ENCODE assay signal across 8 cellular contexts in the genomic region with DNA sequence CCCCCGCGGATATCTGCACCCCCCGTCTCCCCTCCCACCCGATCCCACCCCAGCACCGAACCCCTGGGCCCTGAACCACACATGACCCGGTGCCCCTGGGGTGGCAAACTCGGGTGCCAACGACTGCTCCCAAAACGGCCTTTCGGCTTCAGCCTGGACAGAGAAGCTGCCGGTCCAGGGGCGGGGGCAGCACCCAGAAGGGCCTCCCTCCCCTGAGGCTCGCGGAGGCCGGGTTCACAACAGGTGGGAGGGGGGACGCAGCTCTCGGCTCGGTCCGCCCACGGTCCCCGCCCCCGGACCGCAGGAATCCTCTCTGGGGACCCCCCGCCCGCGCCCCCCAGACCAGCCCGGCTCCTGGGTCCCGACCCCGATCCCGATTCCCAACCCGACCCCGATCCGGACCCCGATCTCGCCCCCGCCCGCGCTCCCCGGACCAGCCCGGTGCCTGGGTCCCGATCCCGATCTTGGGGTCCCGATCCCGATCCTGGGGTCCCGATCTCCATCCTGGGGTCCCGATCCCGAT. TPM values are rescaled to one million over a fixed set of nuclear protein-coding genes. Genes with fewer than 3 reads are reported as not detected.
DNase-seq lines count a peak whose midpoint lies in the region; ATAC-seq and TF ChIP-seq lines count a peak whose summit lies in the region.

No MANE protein-coding gene starts in this region.

- H3K27me3 ChIP-seq in A673 (replicated peaks; ENCODE audit: insufficient read depth, low read depth, low read length, poor library complexity): no peaks in the 10 kb centered on the region
- H3K27me3 ChIP-seq in Karpas-422 (ENCODE audit: low read length): no peaks in the 10 kb centered on the region
- peaks cover 0 to 5% of the 10 kb centered on the region in 2 donors for H3K27me3 ChIP-seq in muscle layer of colon (ENCODE audit: control insufficient read depth in 1 of 2, insufficient read depth in 2 of 2, low read length in 2 of 2)

- CTCF ChIA-PET in A673 (lab: Charles Lee): no interaction called here

- H3K9me2 ChIP-seq in Karpas-422 (replicated peaks; ENCODE audit: insufficient read depth, low read length): no peaks in the 10 kb centered on the region

- ATAC-seq in HG03108 (IDR thresholded peaks at IDR 0.05; ENCODE audit: unreplicated experiment) (no peak), HG03432 (IDR thresholded peaks at IDR 0.05; ENCODE audit: unreplicated experiment) (no peak)

- H3K4me2 ChIP-seq in Karpas-422 (ENCODE audit: low read depth, low read length, poor library complexity, severe bottlenecking): peak overlapping the region; percentile 83

- H3K9ac ChIP-seq in Karpas-422 (ENCODE audit: low read length) (peak overlapping the region; percentile 96), muscle layer of colon (ENCODE audit: low read length) (no peak overlapping the region)

- H3K4me3 ChIP-seq in A673 (ENCODE audit: low read depth, low read length, poor library complexity, severe bottlenecking) (peak overlapping the region; percentile 87), Karpas-422 (ENCODE audit: low read length) (peak overlapping the region; percentile 88), choroid plexus epithelial cell (ENCODE audit: low read depth, low read length) (peak overlapping the region; percentile 73), muscle layer of colon (ENCODE audit: low read depth in 1 of 2, low read length in 2 of 2) (peak overlapping the region; percentile 38 to 48)

- H3K4me1 ChIP-seq in A673 (ENCODE audit: insufficient read depth, low read length, poor library complexity, severe bottlenecking) (peaks cover 26% of the 10 kb centered on the region), Karpas-422 (ENCODE audit: low read length) (peaks cover 49% of the 10 kb centered on the region), muscle layer of colon (ENCODE audit: insufficient read depth, low read length) (peaks cover 22% of the 10 kb centered on the region)

- TF ChIP-seq CTCF in A673 (conservative IDR thresholded peaks at IDR 0.05; ENCODE audit: low read depth, low read length) (no peak), choroid plexus epithelial cell (conservative IDR thresholded peaks at IDR 0.05; ENCODE audit: low read depth, low read length) (no peak)

- peaks cover 60% of the 10 kb centered on the region for H3K79me2 ChIP-seq in Karpas-422 (ENCODE audit: low read length)

- H3K27ac ChIP-seq in A673 (ENCODE audit: low read depth, low read length, poor library complexity, severe bottlenecking) (no peak overlapping the region), Karpas-422 (ENCODE audit: low read length) (peak overlapping the region; percentile 85), muscle layer of colon (ENCODE audit: low read depth, low read length) (no peak overlapping the region)

- peaks cover 47% of the 10 kb centered on the region for H4K20me1 ChIP-seq in Karpas-422 (ENCODE audit: insufficient read depth, low read depth, low read length)

- no TSS peak for BruUV-seq in A673 (replicated peaks; lab: Mats Ljungman, UMichigan)

- H2AFZ ChIP-seq in Karpas-422 (ENCODE audit: low read length): no peak overlapping the region

- no peaks in the 10 kb centered on the region for H3K9me3 ChIP-seq in A673 (ENCODE audit: low read depth, low read length, poor library complexity, severe bottlenecking)
- H3K9me3 ChIP-seq in Karpas-422 (ENCODE audit: low read length): no peaks in the 10 kb centered on the region
- no peaks in the 10 kb centered on the region for H3K9me3 ChIP-seq in muscle layer of colon (ENCODE audit: low read length)

- POLR2A ChIA-PET in A673 (lab: Charles Lee; ENCODE audit: low non-redundant PET): no interaction called here

- DNase-seq in A673 (ENCODE audit: low spot score) (no peak), Karpas-422 (peak; percentile 49), choroid plexus epithelial cell (ENCODE audit: low read depth) (no peak), DMS 273 (lab: John Stamatoyannopoulos, UW; ENCODE audit: unreplicated experiment) (no peak), islet precursor cell (no peak)

- H3K36me3 ChIP-seq in A673 (ENCODE audit: insufficient read depth, low read length, poor library complexity, severe bottlenecking) (no peaks in the 10 kb centered on the region), Karpas-422 (ENCODE audit: insufficient read depth, low read length) (peaks cover 23% of the 10 kb centered on the region), muscle layer of colon (ENCODE audit: insufficient read depth, low read length) (no peaks in the 10 kb centered on the region)

- intact Hi-C loops in A673 (cut with micrococcal nuclease; ENCODE audit: unreplicated experiment): no loop called here

RNA-seq across cellular contexts. Expression of a gene that starts 0.6 kb away (rescaled TPM):
- 47.6 and 67.9 TPM in 2 replicates for total RNA-seq in A673 (2021)
- 113 and 165 TPM in 2 replicates for total RNA-seq in Karpas-422 (2014; rRNA removed; shearing (Covaris generic); ENCODE audit: low replicate concordance)
